In the genomic region with DNA sequence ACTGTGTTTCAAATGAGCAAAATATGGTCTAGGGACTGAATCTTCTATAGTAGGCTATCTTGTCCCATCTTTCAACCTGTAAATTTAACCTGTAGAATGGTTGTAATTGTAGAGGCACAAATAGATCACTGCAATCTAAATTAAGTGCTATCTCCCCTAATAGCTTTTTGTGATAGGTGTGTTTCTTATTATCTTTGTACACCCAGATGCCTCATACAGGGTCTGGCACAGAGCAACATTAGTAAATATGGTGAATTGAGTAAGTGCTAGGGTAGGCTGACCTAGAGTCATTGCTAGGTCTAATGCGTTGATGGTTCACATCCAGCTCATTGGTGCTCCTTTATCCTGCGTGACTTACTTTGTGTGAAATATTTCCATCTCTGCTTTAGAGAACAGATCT, we compare ENCODE assay signal across 30 cellular contexts.
"Had no signal": no experiment of that assay in that cellular context is flagged by ENCODE, and none has a peak within 500 bp of the region (broad histone marks: within the 10 kb centered on the region; RNA-seq: fewer than 3 reads in every experiment).

No MANE protein-coding gene starts in this region.

- H3K4me1 ChIP-seq: SJSA1 had no signal

- H3K27ac ChIP-seq: Peyer's patch, SJSA1 had no signal

- H3K36me3 ChIP-seq: MG63, Peyer's patch, SJSA1 had no signal

- FAIRE-seq: bronchial epithelial cell had no signal

- H3K9me3 ChIP-seq: MG63, Peyer's patch, SJSA1 had no signal

- H3K4me3 ChIP-seq: MG63, Peyer's patch, SJSA1 had no signal

- DNase-seq: activated CD4-positive, alpha-beta memory T cell treated with anti-CD3 and anti-CD28 coated beads for 36 hours; activated CD4-positive, alpha-beta T cell treated with anti-CD3 and anti-CD28 coated beads for 4 hours; activated CD4-positive, alpha-beta T cell treated with anti-CD3 and anti-CD28 coated beads, Interleukin-2, amount 50 U/mL, for 1 hour; activated CD4-positive, CD25-positive, alpha-beta regulatory T cell treated with anti-CD3 and anti-CD28 coated beads, Interleukin-2, amount 50 U/mL, for 72 hours; activated CD8-positive, alpha-beta memory T cell treated with anti-CD3 and anti-CD28 coated beads, Interleukin-2, amount 50 U/mL, for 4 hours; activated gamma-delta T cell treated with Interleukin-2 at 50 U/mL for 16 hours; activated naive CD4-positive, alpha-beta T cell treated with anti-CD3 and anti-CD28 coated beads, Interleukin-2, amount 10 ng/mL, durations not matched to agents 7 days and 5 days; activated naive CD8-positive, alpha-beta T cell treated with anti-CD3 and anti-CD28 coated beads, Interleukin-2, amount 50 U/mL, for 24 hours; activated T-cell treated with anti-CD3 and anti-CD28 coated beads for 4 hours; activated T-cell treated with anti-CD3 and anti-CD28 coated beads, Interleukin-2, amount 50 U/mL, for 4 hours; anterior cingulate cortex; caudate nucleus; cerebellar nuclear complex; MG63; MV-4-11; NCI-H1092; NCI-H1436 treated with DMSO at 0.1 percent for 48 hours; NCI-H1694 treated with DMSO at 0.1 percent for 48 hours; NCI-H2029; NCI-H345; NCI-H524 treated with DMSO at 0.1 percent for 48 hours; NK-92 treated with Interleukin-12 subunit alpha and Interleukin-12 subunit beta, amount 100 ng/mL, for 24 hours; PC-3; Peyer's patch; RPMI8226; SHP77 treated with DMSO at 0.1 percent for 48 hours; T1000 had no signal

- H3K27me3 ChIP-seq: MG63, Peyer's patch, SJSA1 had no signal

- ATAC-seq: activated naive CD8-positive, alpha-beta T cell treated with anti-CD3 and anti-CD28 coated beads, Interleukin-2, amount 50 U/mL, for 24 hours; activated T-cell treated with anti-CD3 and anti-CD28 coated beads, Interleukin-2, amount 50 U/mL, for 4 hours; PC-3; WTC11 had no signal
